In the genomic region with DNA sequence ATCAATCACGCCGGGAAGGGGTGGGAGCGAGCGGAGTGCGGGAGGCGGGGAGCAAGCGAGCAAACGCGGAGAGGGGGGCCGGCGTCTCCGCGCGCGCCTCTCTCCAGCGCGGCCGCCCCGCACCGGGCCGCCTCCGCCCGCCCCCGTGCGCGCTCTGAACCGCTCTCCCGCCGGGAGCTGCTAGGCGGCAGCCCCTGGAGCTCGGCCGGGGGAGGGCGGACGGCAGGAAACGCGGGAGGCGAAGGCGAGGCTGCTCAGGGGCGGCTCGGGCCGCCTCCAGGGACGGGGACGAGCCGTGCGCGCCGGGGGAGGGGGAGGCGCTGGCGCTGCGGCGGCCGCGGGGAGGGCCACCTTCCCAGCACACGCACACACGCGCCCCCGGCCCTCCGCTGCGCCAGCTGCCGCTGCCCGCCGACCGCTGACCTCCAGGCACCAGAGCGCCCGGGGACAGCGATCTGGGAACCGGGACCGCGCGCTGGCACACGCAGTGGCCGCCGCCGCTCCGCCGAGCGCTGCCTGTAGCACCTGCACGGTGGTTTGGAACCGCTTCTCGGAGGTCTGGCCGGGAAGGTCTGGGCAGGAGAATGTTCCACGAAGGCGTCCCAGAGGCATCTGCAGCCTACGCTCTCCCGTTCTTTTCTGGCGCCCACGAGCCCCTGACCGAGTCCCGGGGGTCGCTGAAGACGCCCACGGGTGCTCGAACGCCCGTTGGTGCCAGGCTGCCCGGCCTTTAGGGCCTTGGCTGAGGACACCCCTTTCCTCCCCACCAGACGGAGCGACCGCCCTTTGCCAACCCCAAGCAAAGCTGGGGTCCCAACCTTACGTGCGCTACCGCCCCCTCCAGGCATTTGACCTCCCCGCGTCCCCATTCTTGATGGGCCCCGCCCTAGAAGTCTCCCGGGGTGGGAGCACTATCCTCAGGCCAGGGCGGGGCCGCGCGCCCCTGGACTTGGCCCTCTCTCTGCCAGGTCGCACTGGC, we compare ENCODE assay signal across 9 cellular contexts. TPM values are rescaled to one million over a fixed set of nuclear protein-coding genes. Genes with fewer than 3 reads are reported as not detected.
DNase-seq lines count a peak whose midpoint lies in the region; ATAC-seq and TF ChIP-seq lines count a peak whose summit lies in the region.
"Had no signal": no experiment of that assay in that cellular context is flagged by ENCODE, and none has a peak within 500 bp of the region (broad histone marks: within the 10 kb centered on the region; RNA-seq: fewer than 3 reads in every experiment).

A gene (minus strand): TSS at position 3 of the 979 bp plus-strand sequence. CDS start 198 bp downstream, outside the sequence.

- peaks cover 42% of the 10 kb centered on the region for H3K27me3 ChIP-seq in brain microvascular endothelial cell (replicated peaks)
- H3K27me3 ChIP-seq in mesendoderm (ENCODE audit: insufficient read depth, low read length, poor library complexity): peaks cover 27% of the 10 kb centered on the region

- H3K9me3 ChIP-seq in ES-I3 (ENCODE audit: control insufficient read depth, insufficient read depth, low read length): no peaks in the 10 kb centered on the region
- H3K9me3 ChIP-seq in mucosa of descending colon: no peaks in the 10 kb centered on the region

- H3K36me3 ChIP-seq in ES-I3 (ENCODE audit: insufficient read depth, low read length): no peaks in the 10 kb centered on the region
- H3K36me3 ChIP-seq in brain microvascular endothelial cell (replicated peaks): no peaks in the 10 kb centered on the region
- no peaks in the 10 kb centered on the region for H3K36me3 ChIP-seq in mesendoderm (ENCODE audit: control insufficient read depth, insufficient read depth, low read length)
- H3K36me3 ChIP-seq in mucosa of descending colon (ENCODE audit: low read depth): no peaks in the 10 kb centered on the region

- ATAC-seq in mucosa of descending colon (no peak), HG03571 (IDR thresholded peaks at IDR 0.05; ENCODE audit: unreplicated experiment) (no peak), GM19035 (IDR thresholded peaks at IDR 0.05; ENCODE audit: unreplicated experiment) (no peak)

- H2BK120ac ChIP-seq in mesendoderm (ENCODE audit: low read depth, low read length): no peak within 1 kb of the TSS

- H3K79me2 ChIP-seq in mesendoderm (ENCODE audit: control insufficient read depth, insufficient read depth, low read length): no peaks in the 10 kb centered on the region

- intact Hi-C loops in mucosa of descending colon (cut with DNase I, micrococcal nuclease): no loop called here

- H3K18ac ChIP-seq in mesendoderm (ENCODE audit: low read length): peak within 1 kb of the TSS; percentile 0

- H3K27ac ChIP-seq in brain microvascular endothelial cell (no peak within 1 kb of the TSS), mesendoderm (ENCODE audit: low read depth, low read length) (no peak within 1 kb of the TSS)

- H3K9ac ChIP-seq in ES-I3 (ENCODE audit: low read depth, low read length) (peak within 1 kb of the TSS; percentile 52), mesendoderm (ENCODE audit: low read length) (no peak within 1 kb of the TSS)

- peak within 1 kb of the TSS; percentile 46 for H3K56ac ChIP-seq in mesendoderm (ENCODE audit: low read length)

- no peak within 1 kb of the TSS for H2BK5ac ChIP-seq in mesendoderm (ENCODE audit: low read length)

- H3K4me1 ChIP-seq in ES-I3 (ENCODE audit: insufficient read depth, low read length) (no peaks in the 10 kb centered on the region; the same call in 1 of the 2 replicates), mesendoderm (ENCODE audit: control insufficient read depth, low read depth, low read length) (no peaks in the 10 kb centered on the region), mucosa of descending colon (ENCODE audit: low read depth) (no peaks in the 10 kb centered on the region)

- DNase-seq in 8988T (peak; percentile 61), brain microvascular endothelial cell (no peak), mesendoderm (peak; percentile 34), mucosa of descending colon (no peak)
- no peak for DNase-seq in central memory CD4-positive, alpha-beta T cell

- peak within 1 kb of the TSS; percentile 39 for H3K4me2 ChIP-seq in mesendoderm (ENCODE audit: low read length)

- in situ Hi-C loops in brain microvascular endothelial cell (cut with HindIII; ENCODE audit: low pct_ligation_motif_present, low sequenced_read_pairs): no loop called here

- WGBS in mesendoderm (ENCODE audit: extremely low coverage, insufficient coverage, low lambda C conversion rate): no CpG with 5 or more reads among the region's 111 CpGs

- no peaks in the 10 kb centered on the region for H3K79me1 ChIP-seq in mesendoderm (ENCODE audit: low read length)

- H3K4me3 ChIP-seq in brain microvascular endothelial cell (ENCODE audit: low read depth, low read length): peak within 1 kb of the TSS; percentile 3
- H3K4me3 ChIP-seq in mesendoderm (ENCODE audit: low read length): no peak within 1 kb of the TSS
- no peak within 1 kb of the TSS for H3K4me3 ChIP-seq in mucosa of descending colon

- H4K5ac ChIP-seq in mesendoderm (ENCODE audit: low read length): no peak within 1 kb of the TSS

- no peak within 1 kb of the TSS for H2BK15ac ChIP-seq in mesendoderm (replicated peaks; ENCODE audit: low read depth)

- no peak within 1 kb of the TSS for H3K23ac ChIP-seq in mesendoderm (ENCODE audit: low read length)

- no peak within 1 kb of the TSS for H3K4ac ChIP-seq in mesendoderm (ENCODE audit: low read depth, low read length)

- no peak for TF ChIP-seq CTCF in brain microvascular endothelial cell (IDR thresholded peaks at IDR 0.05; ENCODE audit: low read depth, low read length, missing control alignments)
- TF ChIP-seq CTCF in mucosa of descending colon (IDR thresholded peaks at IDR 0.05): no peak

- H2AK5ac ChIP-seq in mesendoderm (ENCODE audit: low read length): no peak within 1 kb of the TSS

- no peak within 1 kb of the TSS for H4K8ac ChIP-seq in mesendoderm (ENCODE audit: low read depth, low read length)

RNA-seq across cellular contexts. Expression of the gene that starts here (rescaled TPM):
- 2.1 TPM for polyA plus RNA-seq in mesendoderm (2013, experiment 1 of 2)
- polyA plus RNA-seq in mesendoderm (2013, experiment 2 of 2): 2.4 TPM
- under 1 TPM in 1 of 3 donors, not detected in 2; 0.35 TPM for total RNA-seq in mucosa of descending colon
- total RNA-seq: fibroblast of villous mesenchyme had no signal

Comparison
In these comparisons a context has a peak if more than half of its experiments do, and no peak if none do; other contexts are left out.
1. DNase-seq: peak in 8988T (single experiment) and mesendoderm (single experiment); none in brain microvascular endothelial cell (single experiment), mucosa of descending colon (0 of 3) and central memory CD4-positive, alpha-beta T cell (single experiment).